14 cellular contexts compared by ENCODE assay signal in the genomic region with DNA sequence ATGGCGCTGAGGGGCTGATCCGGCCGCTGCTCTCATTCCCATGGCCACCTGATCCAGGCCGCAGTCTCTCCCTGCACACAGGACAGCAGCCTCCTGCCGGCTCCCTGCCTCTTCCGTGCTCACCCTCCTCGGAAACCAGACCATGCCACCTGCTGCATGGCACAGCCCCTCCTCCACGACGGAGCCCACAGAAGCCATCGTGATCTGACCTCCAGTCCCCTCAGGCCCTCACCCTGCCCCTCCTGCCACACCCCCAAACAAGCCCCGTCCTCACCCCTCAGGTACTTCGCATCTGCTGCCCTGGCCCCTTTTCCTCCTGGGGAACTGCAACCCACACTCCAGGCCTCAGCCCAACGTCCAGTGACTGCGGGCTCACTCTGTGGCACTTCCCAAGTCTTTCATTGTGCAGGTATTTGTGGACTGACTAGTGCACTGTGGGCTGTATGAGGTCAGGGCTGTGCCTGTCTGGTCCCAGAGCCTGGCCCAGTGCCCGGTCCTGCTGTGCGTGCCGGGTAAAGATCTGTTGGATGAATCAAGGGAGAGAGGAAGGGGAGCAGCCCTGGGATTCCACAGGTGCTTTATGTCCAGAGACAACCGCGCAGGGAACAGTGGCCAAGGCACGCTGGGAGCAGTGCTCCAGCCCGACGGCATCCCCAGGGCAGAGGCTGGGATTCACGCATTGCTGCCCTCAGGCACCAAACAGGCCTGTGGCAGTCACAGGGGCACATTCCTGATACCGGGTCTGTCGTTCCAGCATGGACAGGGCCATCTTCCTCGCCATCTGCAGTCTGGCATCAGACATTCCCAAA.
A peak's percentile ranks its signal among the peaks of the same experiment; 100 is the strongest.
DNase-seq lines count a peak whose midpoint lies in the region; ATAC-seq and TF ChIP-seq lines count a peak whose summit lies in the region.
"Had no signal": no experiment of that assay in that cellular context is flagged by ENCODE, and none has a peak within 500 bp of the region (broad histone marks: within the 10 kb centered on the region; RNA-seq: fewer than 3 reads in every experiment).

No MANE protein-coding gene starts in this region.

- intact Hi-C loops in colonic mucosa (cut with DNase I) = no loop called here

- H3K9me2 ChIP-seq in GM23338 (ENCODE audit: insufficient read depth) = no peaks in the 10 kb centered on the region

- peaks cover 3% of the 10 kb centered on the region for H3K27me3 Mint-ChIP-seq in GM23338 (ENCODE audit: insufficient read depth, low read depth, poor library complexity)

- H3K79me2 ChIP-seq in GM23338 (replicated peaks; ENCODE audit: insufficient read depth) = no peaks in the 10 kb centered on the region

- H3K9ac ChIP-seq in colonic mucosa (ENCODE audit: low read depth in 2 of 2, low read length in 2 of 2) = no peak overlapping the region

- no peak overlapping the region for H3K4me2 ChIP-seq in GM23338

- no peaks in the 10 kb centered on the region; the same call in 2 of the 3 replicates for H3K36me3 Mint-ChIP-seq in GM23338 (ENCODE audit: low read depth)
- H3K36me3 Mint-ChIP-seq: immature natural killer cell had no signal

- no peaks in the 10 kb centered on the region for H3F3A ChIP-seq in GM23338 (replicated peaks; ENCODE audit: low read depth)

- TF ChIP-seq CTCF in colonic mucosa (IDR thresholded peaks at IDR 0.05) (no peak), GM23338 (conservative IDR thresholded peaks at IDR 0.05; ENCODE audit: low read depth in 2 of 2) (no peak)

- no peak overlapping the region for H2AFZ ChIP-seq in GM23338

- ATAC-seq in GM23338 (no peak), HG03442 (IDR thresholded peaks at IDR 0.05; ENCODE audit: unreplicated experiment) (no peak)

- H3K36me3 ChIP-seq in colonic mucosa (no peaks in the 10 kb centered on the region), GM23338 (ENCODE audit: insufficient read depth) (no peaks in the 10 kb centered on the region)

- DNase-seq in A172 (ENCODE audit: low spot score) = peak; percentile 77
- peak; percentile 83 for DNase-seq in HCEC 1CT
- DNase-seq in colonic mucosa = peak; percentile 20
- DNase-seq in mesenteric fat pad (ENCODE audit: low spot score) = peak; percentile 87
- no peak for DNase-seq in superior temporal gyrus (ENCODE audit: extremely low spot score)
- no peak for DNase-seq in GM23338 (ENCODE audit: low spot score)
- DNase-seq in NCI-H146 treated with DMSO at 0.1 percent for 48 hours (lab: John Stamatoyannopoulos, UW; ENCODE audit: unreplicated experiment) = no peak
- DNase-seq: amniotic stem cell, C1 segment of cervical spinal cord, GOT3, immature natural killer cell, NCI-H1092 treated with DMSO at 0.1 percent for 48 hours, NCI-H526 had no signal

- H3K27ac ChIP-seq in colonic mucosa (no peak overlapping the region), GM23338 (ENCODE audit: low read depth) (no peak overlapping the region)

- H3K27me3 ChIP-seq in colonic mucosa = no peaks in the 10 kb centered on the region
- H3K27me3 ChIP-seq in GM23338 (ENCODE audit: insufficient read depth) = no peaks in the 10 kb centered on the region

- no peak overlapping the region for H3K4me3 ChIP-seq in colonic mucosa
- H3K4me3 ChIP-seq in GM23338 = no peak overlapping the region

- H3K9me3 ChIP-seq in colonic mucosa = no peaks in the 10 kb centered on the region

- no peak overlapping the region for H3K27ac Mint-ChIP-seq in GM23338
- H3K27ac Mint-ChIP-seq: immature natural killer cell had no signal

- H4K20me1 ChIP-seq in GM23338 (replicated peaks; ENCODE audit: insufficient read depth) = no peaks in the 10 kb centered on the region

- H3K4me1 ChIP-seq in colonic mucosa = no peaks in the 10 kb centered on the region
- H3K4me1 ChIP-seq in GM23338 (ENCODE audit: insufficient read depth) = no peaks in the 10 kb centered on the region

- H3K4me3 Mint-ChIP-seq in GM23338 = no peak overlapping the region
- H3K4me3 Mint-ChIP-seq: immature natural killer cell had no signal

- peaks cover 5% of the 10 kb centered on the region; the same call in 2 of the 3 replicates for H3K4me1 Mint-ChIP-seq in GM23338
- H3K4me1 Mint-ChIP-seq: immature natural killer cell had no signal

- no peaks in the 10 kb centered on the region for H3K9me3 Mint-ChIP-seq in GM23338
- H3K9me3 Mint-ChIP-seq: immature natural killer cell had no signal

TF ChIP-seq in GM23338, 12 proteins besides CTCF, POLR2A, EP300 and RAD21:
- TF ChIP-seq ZNF331 (CRISPR knock-in tag; IDR thresholded peaks at IDR 0.05; ENCODE audit: low read depth) (no peak), JUNB (IDR thresholded peaks at IDR 0.05; ENCODE audit: unreplicated experiment) (no peak), EZH2phosphoT487 (IDR thresholded peaks at IDR 0.05; ENCODE audit: unreplicated experiment) (no peak), POLR2AphosphoS5 (IDR thresholded peaks at IDR 0.05; ENCODE audit: low read depth) (no peak), EZH2 (IDR thresholded peaks at IDR 0.05; ENCODE audit: low read depth, unreplicated experiment) (no peak), ZNF114 (CRISPR knock-in tag; IDR thresholded peaks at IDR 0.05) (no peak), CREB1 (CRISPR knock-in tag; IDR thresholded peaks at IDR 0.05; ENCODE audit: low read depth) (no peak)
- TF ChIP-seq, protein P1, sequence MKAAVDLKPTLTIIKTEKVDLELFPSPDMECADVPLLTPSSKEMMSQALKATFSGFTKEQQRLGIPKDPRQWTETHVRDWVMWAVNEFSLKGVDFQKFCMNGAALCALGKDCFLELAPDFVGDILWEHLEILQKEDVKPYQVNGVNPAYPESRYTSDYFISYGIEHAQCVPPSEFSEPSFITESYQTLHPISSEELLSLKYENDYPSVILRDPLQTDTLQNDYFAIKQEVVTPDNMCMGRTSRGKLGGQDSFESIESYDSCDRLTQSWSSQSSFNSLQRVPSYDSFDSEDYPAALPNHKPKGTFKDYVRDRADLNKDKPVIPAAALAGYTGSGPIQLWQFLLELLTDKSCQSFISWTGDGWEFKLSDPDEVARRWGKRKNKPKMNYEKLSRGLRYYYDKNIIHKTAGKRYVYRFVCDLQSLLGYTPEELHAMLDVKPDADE (IDR thresholded peaks at IDR 0.05) = no peak
- TF ChIP-seq, protein P2, sequence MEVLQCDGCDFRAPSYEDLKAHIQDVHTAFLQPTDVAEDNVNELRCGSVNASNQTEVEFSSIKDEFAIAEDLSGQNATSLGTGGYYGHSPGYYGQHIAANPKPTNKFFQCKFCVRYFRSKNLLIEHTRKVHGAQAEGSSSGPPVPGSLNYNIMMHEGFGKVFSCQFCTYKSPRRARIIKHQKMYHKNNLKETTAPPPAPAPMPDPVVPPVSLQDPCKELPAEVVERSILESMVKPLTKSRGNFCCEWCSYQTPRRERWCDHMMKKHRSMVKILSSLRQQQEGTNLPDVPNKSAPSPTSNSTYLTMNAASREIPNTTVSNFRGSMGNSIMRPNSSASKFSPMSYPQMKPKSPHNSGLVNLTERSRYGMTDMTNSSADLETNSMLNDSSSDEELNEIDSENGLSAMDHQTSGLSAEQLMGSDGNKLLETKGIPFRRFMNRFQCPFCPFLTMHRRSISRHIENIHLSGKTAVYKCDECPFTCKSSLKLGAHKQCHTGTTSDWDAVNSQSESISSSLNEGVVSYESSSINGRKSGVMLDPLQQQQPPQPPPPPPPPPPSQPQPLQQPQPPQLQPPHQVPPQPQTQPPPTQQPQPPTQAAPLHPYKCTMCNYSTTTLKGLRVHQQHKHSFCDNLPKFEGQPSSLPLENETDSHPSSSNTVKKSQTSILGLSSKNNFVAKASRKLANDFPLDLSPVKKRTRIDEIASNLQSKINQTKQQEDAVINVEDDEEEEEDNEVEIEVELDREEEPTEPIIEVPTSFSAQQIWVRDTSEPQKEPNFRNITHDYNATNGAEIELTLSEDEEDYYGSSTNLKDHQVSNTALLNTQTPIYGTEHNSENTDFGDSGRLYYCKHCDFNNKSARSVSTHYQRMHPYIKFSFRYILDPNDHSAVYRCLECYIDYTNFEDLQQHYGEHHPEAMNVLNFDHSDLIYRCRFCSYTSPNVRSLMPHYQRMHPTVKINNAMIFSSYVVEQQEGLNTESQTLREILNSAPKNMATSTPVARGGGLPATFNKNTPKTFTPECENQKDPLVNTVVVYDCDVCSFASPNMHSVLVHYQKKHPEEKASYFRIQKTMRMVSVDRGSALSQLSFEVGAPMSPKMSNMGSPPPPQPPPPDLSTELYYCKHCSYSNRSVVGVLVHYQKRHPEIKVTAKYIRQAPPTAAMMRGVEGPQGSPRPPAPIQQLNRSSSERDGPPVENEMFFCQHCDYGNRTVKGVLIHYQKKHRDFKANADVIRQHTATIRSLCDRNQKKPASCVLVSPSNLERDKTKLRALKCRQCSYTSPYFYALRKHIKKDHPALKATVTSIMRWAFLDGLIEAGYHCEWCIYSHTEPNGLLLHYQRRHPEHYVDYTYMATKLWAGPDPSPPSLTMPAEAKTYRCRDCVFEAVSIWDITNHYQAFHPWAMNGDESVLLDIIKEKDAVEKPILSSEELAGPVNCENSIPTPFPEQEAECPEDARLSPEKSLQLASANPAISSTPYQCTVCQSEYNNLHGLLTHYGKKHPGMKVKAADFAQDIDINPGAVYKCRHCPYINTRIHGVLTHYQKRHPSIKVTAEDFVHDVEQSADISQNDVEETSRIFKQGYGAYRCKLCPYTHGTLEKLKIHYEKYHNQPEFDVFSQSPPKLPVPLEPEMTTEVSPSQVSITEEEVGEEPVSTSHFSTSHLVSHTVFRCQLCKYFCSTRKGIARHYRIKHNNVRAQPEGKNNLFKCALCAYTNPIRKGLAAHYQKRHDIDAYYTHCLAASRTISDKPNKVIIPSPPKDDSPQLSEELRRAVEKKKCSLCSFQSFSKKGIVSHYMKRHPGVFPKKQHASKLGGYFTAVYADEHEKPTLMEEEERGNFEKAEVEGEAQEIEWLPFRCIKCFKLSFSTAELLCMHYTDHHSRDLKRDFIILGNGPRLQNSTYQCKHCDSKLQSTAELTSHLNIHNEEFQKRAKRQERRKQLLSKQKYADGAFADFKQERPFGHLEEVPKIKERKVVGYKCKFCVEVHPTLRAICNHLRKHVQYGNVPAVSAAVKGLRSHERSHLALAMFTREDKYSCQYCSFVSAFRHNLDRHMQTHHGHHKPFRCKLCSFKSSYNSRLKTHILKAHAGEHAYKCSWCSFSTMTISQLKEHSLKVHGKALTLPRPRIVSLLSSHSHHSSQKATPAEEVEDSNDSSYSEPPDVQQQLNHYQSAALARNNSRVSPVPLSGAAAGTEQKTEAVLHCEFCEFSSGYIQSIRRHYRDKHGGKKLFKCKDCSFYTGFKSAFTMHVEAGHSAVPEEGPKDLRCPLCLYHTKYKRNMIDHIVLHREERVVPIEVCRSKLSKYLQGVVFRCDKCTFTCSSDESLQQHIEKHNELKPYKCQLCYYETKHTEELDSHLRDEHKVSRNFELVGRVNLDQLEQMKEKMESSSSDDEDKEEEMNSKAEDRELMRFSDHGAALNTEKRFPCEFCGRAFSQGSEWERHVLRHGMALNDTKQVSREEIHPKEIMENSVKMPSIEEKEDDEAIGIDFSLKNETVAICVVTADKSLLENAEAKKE (CRISPR knock-in tag; IDR thresholded peaks at IDR 0.05) = no peak

Comparison
In these comparisons a context has a peak if more than half of its experiments do, and no peak if none do; other contexts are left out.
1. DNase-seq: peak in A172 (single experiment), HCEC 1CT (single experiment), colonic mucosa (single experiment) and mesenteric fat pad (single experiment); none in superior temporal gyrus (single experiment), GM23338 (single experiment) and NCI-H146 treated with DMSO at 0.1 percent for 48 hours (single experiment).